ENCODE assay signal across 23 cellular contexts in the genomic region with DNA sequence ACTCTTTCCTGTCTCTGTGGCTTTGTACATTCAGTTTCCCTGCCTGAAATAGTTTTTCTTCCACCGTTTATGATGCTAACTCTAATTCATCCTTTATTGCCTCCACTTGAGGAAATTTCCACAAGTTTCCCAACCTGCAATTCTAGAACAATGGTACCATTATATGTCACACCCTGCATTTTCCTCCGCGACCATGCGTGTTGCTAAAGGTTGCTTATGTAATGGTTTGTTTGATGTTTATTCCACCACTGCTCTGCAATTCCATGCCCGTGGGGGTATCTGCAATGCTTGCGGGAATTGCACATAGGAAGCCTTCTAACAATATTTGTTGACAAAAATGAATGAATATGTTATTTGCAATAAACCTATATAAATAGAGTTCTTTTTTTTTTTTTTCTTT.
DNase-seq lines count a peak whose midpoint lies in the region; ATAC-seq and TF ChIP-seq lines count a peak whose summit lies in the region.
"Had no signal": no experiment of that assay in that cellular context is flagged by ENCODE, and none has a peak within 500 bp of the region (broad histone marks: within the 10 kb centered on the region; RNA-seq: fewer than 3 reads in every experiment).

No MANE protein-coding gene starts in this region.

- in situ Hi-C loops in mammary epithelial cell (cut with MboI; ENCODE audit: low sequenced_read_pairs in 2 of 2): no loop called here

- H3K4me1 Mint-ChIP-seq in MCF 10A (ENCODE audit: insufficient read depth, unreplicated experiment): peaks cover 28% of the 10 kb centered on the region

- H3K36me3 Mint-ChIP-seq in MCF 10A (ENCODE audit: insufficient read depth, unreplicated experiment): peaks cover 11% of the 10 kb centered on the region

- peak; percentile 29 for DNase-seq in mammary epithelial cell
- no peak for DNase-seq in MCF 10A (ENCODE audit: unreplicated experiment)
- DNase-seq in RPMI7951 (ENCODE audit: low read depth): peak; percentile 54
- peak; percentile 85 for DNase-seq in foreskin melanocyte
- DNase-seq in activated CD4-positive, alpha-beta T cell treated with anti-CD3 and anti-CD28 coated beads for 1 hour: no peak
- DNase-seq in GF-D8 (lab: John Stamatoyannopoulos, UW): no peak
- DNase-seq in foreskin keratinocyte: no peak
- DNase-seq: 8988T; CD4-positive, CD25-positive, alpha-beta regulatory T cell; DMS53; GOT3; HCEC 1CT; Karpas-422; MV-4-11; NCI-H1105; NCI-H1436 treated with DMSO at 0.1 percent for 48 hours; NCI-H187 treated with DMSO at 0.1 percent for 48 hours; NCI-H2171 treated with DMSO at 0.1 percent for 48 hours; NCI-H524; PC-9; Right ventricle myocardium superior; RPMI8226 had no signal

- POLR2A ChIA-PET in MCF 10A (lab: Yijun Ruan, JAX): no interaction called here

- H3K27me3 Mint-ChIP-seq in MCF 10A (ENCODE audit: insufficient read depth, unreplicated experiment): no peaks in the 10 kb centered on the region

- ATAC-seq in foreskin keratinocyte: no peak

- H3K79me2 ChIP-seq in mammary epithelial cell (ENCODE audit: insufficient read depth, low read length): no peaks in the 10 kb centered on the region

- 25% methylated on average over 6 of the region's 6 CpGs for WGBS in mammary epithelial cell (ENCODE audit: low coverage, missing lambda C conversion rate)

- H3K27me3 ChIP-seq in mammary epithelial cell (ENCODE audit: insufficient read depth, low read length) (no peaks in the 10 kb centered on the region), foreskin keratinocyte (no peaks in the 10 kb centered on the region)
- H3K27me3 ChIP-seq: SJSA1 had no signal

- H3K4me2 ChIP-seq in mammary epithelial cell (ENCODE audit: insufficient read depth, low read depth, low read length): no peak overlapping the region
- H3K4me2 ChIP-seq: PC-9 had no signal

- no peak overlapping the region for H3K4me3 Mint-ChIP-seq in MCF 10A (ENCODE audit: unreplicated experiment)
- H3K4me3 Mint-ChIP-seq: CD4-positive, CD25-positive, alpha-beta regulatory T cell had no signal

- H3K27ac ChIP-seq in mammary epithelial cell (ENCODE audit: insufficient read depth, low read depth, low read length) (no peak overlapping the region), foreskin keratinocyte (no peak overlapping the region)
- H3K27ac ChIP-seq: PC-9, SJSA1 had no signal

- H2AFZ ChIP-seq in mammary epithelial cell (ENCODE audit: low read depth, low read length): peak overlapping the region; percentile 37
- H2AFZ ChIP-seq: PC-9 had no signal

- no TSS peak for BruUV-seq in mammary epithelial cell (replicated peaks; lab: Mats Ljungman, UMichigan)
- BruUV-seq in MCF 10A (replicated peaks; lab: Mats Ljungman, UMichigan): no TSS peak

- H3K4me3 ChIP-seq in mammary epithelial cell (replicated peaks in 1 of 3; ENCODE audit: insufficient read depth in 1 of 3, low read depth in 2 of 3, low read length in 3 of 3): no peak overlapping the region
- H3K4me3 ChIP-seq: PC-9, SJSA1 had no signal

- no peaks in the 10 kb centered on the region for H4K20me1 ChIP-seq in mammary epithelial cell (ENCODE audit: insufficient read depth, low read length)

- H3K4me1 ChIP-seq in mammary epithelial cell (ENCODE audit: insufficient read depth, low read length) (peaks cover 11% of the 10 kb centered on the region), foreskin keratinocyte (peaks cover 17% of the 10 kb centered on the region)

- CTCF ChIA-PET in mammary epithelial cell (lab: Charles Lee; ENCODE audit: low non-redundant PET): no interaction called here
- CTCF ChIA-PET in MCF 10A (lab: Yijun Ruan, JAX): interaction anchor here (0.6 to 0.7 kb wide), 2 partner anchors 42 to 680 kb away, joined by 3 to 4 read pairs; no protein-coding TSS in a partner anchor

- H3K9ac ChIP-seq in mammary epithelial cell (ENCODE audit: insufficient read depth, low read length): no peak overlapping the region

- TF ChIP-seq CTCF in mammary epithelial cell (conservative IDR thresholded peaks at IDR 0.05 in 1 of 2, IDR thresholded peaks at IDR 0.05 in 1 of 2; ENCODE audit: extremely low read depth in 1 of 2, insufficient read depth in 1 of 2, low read depth in 1 of 2, low read length in 2 of 2) (no peak), MCF 10A (IDR thresholded peaks at IDR 0.05; ENCODE audit: unreplicated experiment) (no peak), foreskin keratinocyte (conservative IDR thresholded peaks at IDR 0.05) (no peak)

- dilution Hi-C loops in mammary epithelial cell (cut with HindIII; ENCODE audit: low sequenced_read_pairs): no loop called here

- peaks cover 3% of the 10 kb centered on the region for H3K9me3 ChIP-seq in mammary epithelial cell (replicated peaks; ENCODE audit: insufficient read depth, low read length)
- H3K9me3 ChIP-seq: SJSA1 had no signal

- intact Hi-C loops in mammary epithelial cell (cut with micrococcal nuclease) (no loop called here), MCF 10A (cut with micrococcal nuclease) (no loop called here)

- H3K27ac Mint-ChIP-seq in MCF 10A (ENCODE audit: low read depth, unreplicated experiment): no peak overlapping the region

- no peaks in the 10 kb centered on the region for H3K36me3 ChIP-seq in mammary epithelial cell (ENCODE audit: insufficient read depth, low read length)
- H3K36me3 ChIP-seq: SJSA1 had no signal

- peaks cover 7% of the 10 kb centered on the region for H3K9me3 Mint-ChIP-seq in MCF 10A (ENCODE audit: unreplicated experiment)

Comparison
In these comparisons a context has a peak if more than half of its experiments do, and no peak if none do; other contexts are left out.
1. DNase-seq: peak in mammary epithelial cell (single experiment), RPMI7951 (single experiment) and foreskin melanocyte (single experiment); none in MCF 10A (single experiment), activated CD4-positive, alpha-beta T cell treated with anti-CD3 and anti-CD28 coated beads for 1 hour (single experiment), GF-D8 (single experiment) and foreskin keratinocyte (0 of 2).